8 cellular contexts compared by ENCODE assay signal in the genomic region with DNA sequence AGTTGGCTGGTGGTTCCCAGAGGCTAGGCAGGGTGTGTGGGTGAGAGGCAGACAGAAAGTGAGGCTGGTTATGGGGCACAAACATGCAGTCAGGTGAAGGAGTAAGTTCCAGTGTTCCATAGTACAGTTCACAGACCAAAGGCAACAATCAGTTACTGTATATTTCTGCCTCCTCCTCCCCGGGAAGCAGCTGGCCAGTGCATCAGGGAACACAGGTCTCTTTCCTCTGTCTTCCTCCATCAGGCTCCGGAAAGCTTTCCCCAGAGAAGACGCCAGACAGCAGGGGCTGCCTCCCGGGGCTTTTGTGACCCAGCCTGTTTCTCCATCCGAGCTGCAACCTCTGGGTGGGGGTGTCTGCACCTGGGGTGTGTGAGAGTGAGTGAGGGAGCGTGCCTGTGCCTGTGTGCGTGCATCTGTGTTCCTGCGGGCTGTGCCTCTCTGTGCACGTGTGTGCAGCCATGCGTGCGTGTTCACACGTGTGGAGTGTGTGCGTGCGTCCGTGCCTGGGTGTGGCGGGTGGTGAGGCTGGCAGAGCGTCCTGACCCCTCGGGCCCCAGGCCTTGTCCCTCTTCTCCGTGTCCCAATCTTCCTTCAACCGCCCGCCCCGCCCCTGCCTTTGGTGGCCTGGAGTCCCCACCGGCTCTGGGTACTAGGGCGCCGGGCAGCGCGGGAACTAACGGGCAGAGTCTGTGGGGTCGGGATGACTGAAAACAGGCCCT.
DNase-seq lines count a peak whose midpoint lies in the region; ATAC-seq, FAIRE-seq and TF ChIP-seq lines count a peak whose summit lies in the region.
"Not testable (repeated sequence)": the region's sequence is repeated elsewhere in the genome, so short reads cannot be mapped to it uniquely, and the experiment has no call there.

No MANE protein-coding gene starts in this region.

- not testable (repeated sequence) for TF ChIP-seq CTCF in A549 (IDR thresholded peaks at IDR 0.05); mammary epithelial cell (conservative IDR thresholded peaks at IDR 0.05 in 1 of 2, IDR thresholded peaks at IDR 0.05 in 1 of 2; ENCODE audit: extremely low read depth in 1 of 2, insufficient read depth in 1 of 2, low read depth in 1 of 2, low read length in 2 of 2)

- H3K79me2 ChIP-seq in mammary epithelial cell (ENCODE audit: insufficient read depth, low read length): not testable (repeated sequence)

- not testable (repeated sequence) for BruUV-seq in mammary epithelial cell (replicated peaks; lab: Mats Ljungman, UMichigan)

- not testable (repeated sequence) for H4K20me1 ChIP-seq in mammary epithelial cell (ENCODE audit: insufficient read depth, low read length)

- POLR2A ChIA-PET in A549 (lab: Yijun Ruan, JAX): not testable (repeated sequence)

- in situ Hi-C loops in mammary epithelial cell (cut with MboI; ENCODE audit: low sequenced_read_pairs in 2 of 2): not testable (repeated sequence)

- TF ChIP-seq RAD21 in A549 (conservative IDR thresholded peaks at IDR 0.05 in 1 of 2, IDR thresholded peaks at IDR 0.05 in 1 of 2): not testable (repeated sequence)

- H3K27ac ChIP-seq in A549: peak overlapping the region; percentile 50 to 80; a peak in 2 of 6 replicates
- not testable (repeated sequence) for H3K27ac ChIP-seq in mammary epithelial cell (ENCODE audit: insufficient read depth, low read depth, low read length); skin epidermis

- not testable (repeated sequence) for H3K9me3 ChIP-seq in A549; mammary epithelial cell (replicated peaks; ENCODE audit: insufficient read depth, low read length)

- TF ChIP-seq EP300 in A549 (IDR thresholded peaks at IDR 0.05): not testable (repeated sequence)

- H3K9ac ChIP-seq in mammary epithelial cell (ENCODE audit: insufficient read depth, low read length): not testable (repeated sequence)

- H3K27me3 ChIP-seq in mammary epithelial cell (ENCODE audit: insufficient read depth, low read length): not testable (repeated sequence)

- H2AFZ ChIP-seq in mammary epithelial cell (ENCODE audit: low read depth, low read length): peak overlapping the region; percentile 69

- H3K36me3 ChIP-seq in mammary epithelial cell (ENCODE audit: insufficient read depth, low read length): not testable (repeated sequence)

- ATAC-seq in A549 (peak; percentile 76 to 83), GM18907 (IDR thresholded peaks at IDR 0.05; ENCODE audit: unreplicated experiment) (peak; percentile 70), HG02610 (IDR thresholded peaks at IDR 0.05; ENCODE audit: unreplicated experiment) (peak; percentile 52), HG03571 (IDR thresholded peaks at IDR 0.05; ENCODE audit: unreplicated experiment) (peak; percentile 60), left colon (peak; percentile 54)

- intact Hi-C loops in mammary epithelial cell (cut with micrococcal nuclease); left colon (cut with DNase I, micrococcal nuclease): not testable (repeated sequence)

- H3K4me3 ChIP-seq in A549 (peak overlapping the region; percentile 41), mammary epithelial cell (replicated peaks in 1 of 3; ENCODE audit: insufficient read depth in 1 of 3, low read depth in 2 of 3, low read length in 3 of 3) (peak overlapping the region in 1 of 3 experiments; percentile 44), skin epidermis (peak overlapping the region; percentile 10 to 42 (median 22))

- DNase-seq in A549 (ENCODE audit: low read depth in 1 of 2, low spot score in 1 of 2); mammary epithelial cell: not testable (repeated sequence)
- DNase-seq in activated CD4-positive, alpha-beta T cell treated with anti-CD3 and anti-CD28 coated beads, Interleukin-2, amount 50 U/mL, for 1 hour: peak; percentile 11
- DNase-seq in left colon: peak; percentile 28 to 36

- not testable (repeated sequence) for TF ChIP-seq POLR2A in A549 (IDR thresholded peaks at IDR 0.05; ENCODE audit: low read length)

- not testable (repeated sequence) for FAIRE-seq in A549 (lab: Jason Lieb, UNC)

- not testable (repeated sequence) for H3K4me1 ChIP-seq in A549; mammary epithelial cell (ENCODE audit: insufficient read depth, low read length)

- CTCF ChIA-PET in A549 (lab: Yijun Ruan, JAX); mammary epithelial cell (lab: Charles Lee; ENCODE audit: low non-redundant PET): not testable (repeated sequence)

- dilution Hi-C loops in mammary epithelial cell (cut with HindIII; ENCODE audit: low sequenced_read_pairs): not testable (repeated sequence)

- WGBS in A549 (ENCODE audit: missing lambda C conversion rate): 15% methylated on average over 18 of the region's 29 CpGs
- WGBS in mammary epithelial cell (ENCODE audit: low coverage, missing lambda C conversion rate): 3% methylated on average over 15 of the region's 29 CpGs

- peak overlapping the region; percentile 72 for H3K4me2 ChIP-seq in A549
- H3K4me2 ChIP-seq in mammary epithelial cell (ENCODE audit: insufficient read depth, low read depth, low read length): peak overlapping the region; percentile 68
